ENCODE assay signal across 34 cellular contexts in genomic region chr16:66668777-66669444, GRCh38. TPM values are rescaled to one million over a fixed set of nuclear protein-coding genes. Genes with fewer than 3 reads are reported as not detected.
DNase-seq lines count a peak whose midpoint lies in the region; ATAC-seq, FAIRE-seq and TF ChIP-seq lines count a peak whose summit lies in the region.
"Had no signal": no experiment of that assay in that cellular context is flagged by ENCODE, and none has a peak within 500 bp of the region (broad histone marks: within the 10 kb centered on the region; RNA-seq: fewer than 3 reads in every experiment).

No MANE protein-coding gene starts in this region.

- peak; percentile 18 for FAIRE-seq in A549 (lab: Jason Lieb, UNC)
- FAIRE-seq: RCC 7860 had no signal

- no peaks in the 10 kb centered on the region for H3K9me3 ChIP-seq in A549
- no peaks in the 10 kb centered on the region for H3K9me3 ChIP-seq in SK-N-SH
- H3K9me3 ChIP-seq: ovary, SJSA1, spleen, testis, uterus had no signal

- POLR2A ChIA-PET in A549 (lab: Yijun Ruan, JAX) (interaction anchor here (0.6 kb wide), 1 partner anchor 60 kb away, joined by 5 read pairs; no protein-coding TSS in a partner anchor), SK-N-SH (lab: Yijun Ruan, JAX) (no interaction called here)

- H3K9me2 ChIP-seq in SK-N-SH = no peaks in the 10 kb centered on the region

- TF ChIP-seq RAD21 in A549 (conservative IDR thresholded peaks at IDR 0.05 in 1 of 2, IDR thresholded peaks at IDR 0.05 in 1 of 2) (no peak), SK-N-SH (IDR thresholded peaks at IDR 0.05; ENCODE audit: low read length) (no peak)

- H3K27me3 Mint-ChIP-seq in activated naive CD8-positive, alpha-beta T cell treated with anti-CD3 and anti-CD28 coated beads for 36 hours = no peaks in the 10 kb centered on the region
- H3K27me3 Mint-ChIP-seq: stimulated activated naive B cell treated with anti-CD40 and anti-IgM and Interleukin-4, amounts not matched to agents 10 μg/mL and 1 μg/mL and 100 μg/mL, for 72 hours; T-helper 17 cell had no signal

- H3K36me3 ChIP-seq in SK-N-SH (replicated peaks in 1 of 2; ENCODE audit: control insufficient read depth in 1 of 2, insufficient read depth in 2 of 2, low read length in 1 of 2) = no peaks in the 10 kb centered on the region
- H3K36me3 ChIP-seq: ovary, SJSA1, spleen, uterus had no signal

- H3K4me2 ChIP-seq in A549 (no peak overlapping the region), SK-N-SH (no peak overlapping the region)

- 91% methylated on average over 6 of the region's 6 CpGs for WGBS in A549 (ENCODE audit: missing lambda C conversion rate)
- WGBS in SK-N-SH (ENCODE audit: low lambda C conversion rate) = 76% methylated on average over 6 of the region's 6 CpGs

- TF ChIP-seq POLR2A in A549 (IDR thresholded peaks at IDR 0.05; ENCODE audit: low read length) = no peak

- DNase-seq in A549 (ENCODE audit: low read depth in 1 of 2, low spot score in 1 of 2) (no peak), GM03348 (ENCODE audit: low spot score) (peak; percentile 71), SK-N-SH (no peak), fibroblast of gingiva (ENCODE audit: low read depth) (peak; percentile 88)
- DNase-seq in activated naive CD8-positive, alpha-beta T cell treated with anti-CD3 and anti-CD28 coated beads for 36 hours = no peak
- DNase-seq: activated CD4-positive, alpha-beta T cell treated with anti-CD3 and anti-CD28 coated beads for 48 hours; Calu3; effector CD4-positive, alpha-beta T cell; GOT3; islet precursor cell; Karpas-422; left ventricle myocardium superior; midbrain; natural killer cell; NCI-H1048; NCI-H187 treated with DMSO at 0.1 percent for 48 hours; NCI-H526 treated with DMSO at 0.1 percent for 48 hours; ovary; retina; spleen; stimulated activated CD4-positive, alpha-beta T cell treated with anti-CD3 and anti-CD28 coated beads, Interleukin-4, amount 100 ng/mL, for 1 hour; stimulated activated naive B cell treated with anti-CD40 and anti-IgM and Interleukin-4, amounts not matched to agents 10 μg/mL and 1 μg/mL and 100 μg/mL, for 72 hours; T-helper 17 cell; testis; uterus had no signal

- H4K20me1 ChIP-seq in SK-N-SH (ENCODE audit: insufficient read depth) = no peaks in the 10 kb centered on the region

- no peaks in the 10 kb centered on the region for H3K9me3 Mint-ChIP-seq in activated naive CD8-positive, alpha-beta T cell treated with anti-CD3 and anti-CD28 coated beads for 36 hours
- H3K9me3 Mint-ChIP-seq: activated naive CD4-positive, alpha-beta T cell treated with anti-CD3 and anti-CD28 coated beads, Interleukin-2, amount 50 U/mL, for 72 hours; activated T-helper 1 cell treated with anti-CD3 and anti-CD28 coated beads, Interleukin-12 subunit alpha, Interleukin-12 subunit beta, Interleukin-2, Interleukin-4 antibody, amounts not matched to agents 30 ng/mL and 10 ng/mL and 1 ng/mL, durations not matched to agents 14 hours and 24 hours and 36 hours; CD14-positive monocyte; natural killer cell; stimulated activated naive B cell treated with anti-CD40 and anti-IgM and Interleukin-4, amounts not matched to agents 10 μg/mL and 1 μg/mL and 100 μg/mL, for 72 hours had no signal

- no peak overlapping the region for H3K27ac ChIP-seq in A549
- H3K27ac ChIP-seq in SK-N-SH (ENCODE audit: low read depth in 2 of 2, low read length in 1 of 2) = peak overlapping the region in 1 of 2 experiments; percentile 56; a peak in 2 of 4 replicates
- H3K27ac ChIP-seq: epithelial cell of prostate, ovary, SJSA1, spleen, testis, uterus had no signal

- no peak overlapping the region for H3K9ac ChIP-seq in SK-N-SH

- no peak overlapping the region for H3K27ac Mint-ChIP-seq in activated naive CD8-positive, alpha-beta T cell treated with anti-CD3 and anti-CD28 coated beads for 36 hours
- H3K27ac Mint-ChIP-seq: activated naive CD4-positive, alpha-beta T cell treated with anti-CD3 and anti-CD28 coated beads, Interleukin-2, amount 50 U/mL, for 72 hours; activated T-helper 1 cell treated with anti-CD3 and anti-CD28 coated beads, Interleukin-12 subunit alpha, Interleukin-12 subunit beta, Interleukin-2, Interleukin-4 antibody, amounts not matched to agents 30 ng/mL and 10 ng/mL and 1 ng/mL, durations not matched to agents 14 hours and 24 hours and 36 hours; natural killer cell; stimulated activated naive B cell treated with anti-CD40 and anti-IgM and Interleukin-4, amounts not matched to agents 10 μg/mL and 1 μg/mL and 100 μg/mL, for 72 hours; T-helper 17 cell had no signal

- ATAC-seq in A549 = no peak
- ATAC-seq in GM21360 (IDR thresholded peaks at IDR 0.05; ENCODE audit: unreplicated experiment) = no peak
- no peak for ATAC-seq in activated CD4-positive, CD25-positive, alpha-beta regulatory T cell treated with anti-CD3 and anti-CD28 coated beads, Interleukin-2, amount 50 U/mL, for 24 hours
- ATAC-seq in HG03520 (IDR thresholded peaks at IDR 0.05; ENCODE audit: unreplicated experiment) = no peak
- ATAC-seq: left ventricle myocardium superior; natural killer cell; stimulated activated naive B cell treated with anti-CD40 and anti-IgM and Interleukin-4, amounts not matched to agents 10 μg/mL and 1 μg/mL and 100 μg/mL, for 72 hours; T-helper 17 cell had no signal

- no peak overlapping the region for H3K4me3 Mint-ChIP-seq in activated naive CD8-positive, alpha-beta T cell treated with anti-CD3 and anti-CD28 coated beads for 36 hours
- H3K4me3 Mint-ChIP-seq: activated T-helper 1 cell treated with anti-CD3 and anti-CD28 coated beads, Interleukin-12 subunit alpha, Interleukin-12 subunit beta, Interleukin-2, Interleukin-4 antibody, amounts not matched to agents 30 ng/mL and 10 ng/mL and 1 ng/mL, durations not matched to agents 14 hours and 24 hours and 36 hours; CD14-positive monocyte; natural killer cell; stimulated activated naive B cell treated with anti-CD40 and anti-IgM and Interleukin-4, amounts not matched to agents 10 μg/mL and 1 μg/mL and 100 μg/mL, for 72 hours; T-helper 17 cell had no signal

- H3K4me3 ChIP-seq in A549 (no peak overlapping the region), SK-N-SH (ENCODE audit: low read depth in 2 of 2, low read length in 1 of 2) (no peak overlapping the region)
- H3K4me3 ChIP-seq: ovary, SJSA1, spleen, testis, uterus had no signal

- no peaks in the 10 kb centered on the region for H3K4me1 Mint-ChIP-seq in activated naive CD8-positive, alpha-beta T cell treated with anti-CD3 and anti-CD28 coated beads for 36 hours
- H3K4me1 Mint-ChIP-seq: natural killer cell; stimulated activated naive B cell treated with anti-CD40 and anti-IgM and Interleukin-4, amounts not matched to agents 10 μg/mL and 1 μg/mL and 100 μg/mL, for 72 hours; T-helper 17 cell had no signal

- CTCF ChIA-PET in A549 (lab: Yijun Ruan, JAX) = interaction anchor here (0.6 to 2.4 kb wide), 5 partner anchors 18 to 223 kb away, joined by 3 to 16 read pairs (median 3); no protein-coding TSS in a partner anchor
- CTCF ChIA-PET in SK-N-SH (lab: Yijun Ruan, JAX) = interaction anchor here (1.0 to 3.0 kb wide), 2 partner anchors 17 to 18 kb away, joined by 3 to 10 read pairs; no protein-coding TSS in a partner anchor

- H3K4me1 ChIP-seq in A549 (no peaks in the 10 kb centered on the region), SK-N-SH (ENCODE audit: control insufficient read depth in 1 of 2, insufficient read depth in 2 of 2, low read depth in 1 of 2, low read length in 1 of 2) (no peaks in the 10 kb centered on the region)
- H3K4me1 ChIP-seq: SJSA1, spleen, testis, uterus had no signal

- H2AFZ ChIP-seq in SK-N-SH (ENCODE audit: low read depth) = no peak overlapping the region

- no peaks in the 10 kb centered on the region for H3K36me3 Mint-ChIP-seq in activated naive CD8-positive, alpha-beta T cell treated with anti-CD3 and anti-CD28 coated beads for 36 hours
- H3K36me3 Mint-ChIP-seq: activated naive CD4-positive, alpha-beta T cell treated with anti-CD3 and anti-CD28 coated beads, Interleukin-2, amount 50 U/mL, for 72 hours; natural killer cell; stimulated activated naive B cell treated with anti-CD40 and anti-IgM and Interleukin-4, amounts not matched to agents 10 μg/mL and 1 μg/mL and 100 μg/mL, for 72 hours had no signal

- TF ChIP-seq CTCF in A549 (IDR thresholded peaks at IDR 0.05) (no peak), SK-N-SH (IDR thresholded peaks at IDR 0.05) (no peak)

- H3K79me2 ChIP-seq in SK-N-SH (ENCODE audit: insufficient read depth) = peaks cover 40% of the 10 kb centered on the region

- no peaks in the 10 kb centered on the region for H3K27me3 ChIP-seq in SK-N-SH (ENCODE audit: insufficient read depth)
- H3K27me3 ChIP-seq: ovary, SJSA1, spleen, testis, uterus had no signal

- peaks cover 21% of the 10 kb centered on the region for H3F3A ChIP-seq in SK-N-SH (replicated peaks; ENCODE audit: insufficient read depth)

- no peak for TF ChIP-seq EP300 in A549 (IDR thresholded peaks at IDR 0.05)
- TF ChIP-seq EP300 in SK-N-SH (IDR thresholded peaks at IDR 0.05; ENCODE audit: borderline replicate concordance in 1 of 2, low read depth in 1 of 2, low read length in 1 of 2) = peak in 1 of 2 experiments; percentile 26; a peak in 1 of 4 replicates

TF ChIP-seq in A549, 52 proteins besides CTCF, POLR2A, EP300 and RAD21 (continues in another document):
- TF ChIP-seq NR3C1 (IDR thresholded peaks at IDR 0.05) (no peak), HOXA7 (CRISPR knock-in tag; IDR thresholded peaks at IDR 0.05) (no peak), BHLHE40 (IDR thresholded peaks at IDR 0.05; ENCODE audit: low read depth, low read length) (no peak), FOXS1 (CRISPR knock-in tag; IDR thresholded peaks at IDR 0.05) (no peak), RNF2 (IDR thresholded peaks at IDR 0.05; ENCODE audit: borderline replicate concordance, low read depth) (no peak), PHF8 (IDR thresholded peaks at IDR 0.05; ENCODE audit: borderline replicate concordance, low read depth) (no peak), JUN (IDR thresholded peaks at IDR 0.05) (no peak)

RNA-seq across cellular contexts. Expression of gene CMTM4, which starts 27.6 kb away (rescaled TPM):
- polyA plus RNA-seq in A549 (2011; rRNA removed) (58.6 and 61.6 TPM in 2 replicates), A549 (2017; fragmentation: RNase III; extraction: RNeasy Plus Mini Kit Qiagen cat#74134 plus additional on column Dnase treatment) (22.9 to 25.9 TPM (median 24.8 TPM) in 3 replicates), SK-N-SH (2012; rRNA removed) (21.7 and 30.8 TPM in 2 replicates)
- 18.3 and 23.1 TPM in 2 replicates for polyA plus RNA-seq in A549 (2012; cell fraction: cytosol; rRNA removed)
- polyA plus RNA-seq in A549 (2012; cell fraction: nucleus; rRNA removed) = 18.4 and 26.4 TPM in 2 replicates
- polyA minus RNA-seq in A549 (2011; rRNA and poly(A)+ RNA removed) = 75.1 and 83.9 TPM in 2 replicates
- polyA plus RNA-seq in SK-N-SH (2012; cell fraction: cytosol; rRNA removed) = 18.9 and 22.2 TPM in 2 replicates
- polyA plus RNA-seq in SK-N-SH (2012; cell fraction: nucleus; rRNA removed) = 22.9 and 26.7 TPM in 2 replicates
- 1 to 10 TPM; 2.4 to 2.8 TPM for total RNA-seq in activated naive CD8-positive, alpha-beta T cell treated with anti-CD3 and anti-CD28 coated beads for 36 hours

Comparison
In these comparisons a context has a peak if more than half of its experiments do, and no peak if none do; other contexts are left out.
1. DNase-seq: peak in GM03348 (single experiment) and fibroblast of gingiva (single experiment); none in A549 (0 of 2), SK-N-SH (single experiment) and activated naive CD8-positive, alpha-beta T cell treated with anti-CD3 and anti-CD28 coated beads for 36 hours (single experiment).
2. Of the 12 proteins assayed by ChIP-seq in both A549 and SK-N-SH: peak only in A549: none; only in SK-N-SH: FOSL2 and PBX3; in both: none; in neither: 9; mixed calls (peak in some experiments, not most) for 1.